ENCODE assay signal across 1 cellular context in genomic region chr16:29680180-29680598, GRCh38.
TF ChIP-seq lines count a peak whose summit lies in the region.

No MANE protein-coding gene starts in this region.

TF ChIP-seq in GM12878, 131 proteins besides CTCF, POLR2A, EP300 and RAD21 (continued from another document):
- TF ChIP-seq, protein P1, sequence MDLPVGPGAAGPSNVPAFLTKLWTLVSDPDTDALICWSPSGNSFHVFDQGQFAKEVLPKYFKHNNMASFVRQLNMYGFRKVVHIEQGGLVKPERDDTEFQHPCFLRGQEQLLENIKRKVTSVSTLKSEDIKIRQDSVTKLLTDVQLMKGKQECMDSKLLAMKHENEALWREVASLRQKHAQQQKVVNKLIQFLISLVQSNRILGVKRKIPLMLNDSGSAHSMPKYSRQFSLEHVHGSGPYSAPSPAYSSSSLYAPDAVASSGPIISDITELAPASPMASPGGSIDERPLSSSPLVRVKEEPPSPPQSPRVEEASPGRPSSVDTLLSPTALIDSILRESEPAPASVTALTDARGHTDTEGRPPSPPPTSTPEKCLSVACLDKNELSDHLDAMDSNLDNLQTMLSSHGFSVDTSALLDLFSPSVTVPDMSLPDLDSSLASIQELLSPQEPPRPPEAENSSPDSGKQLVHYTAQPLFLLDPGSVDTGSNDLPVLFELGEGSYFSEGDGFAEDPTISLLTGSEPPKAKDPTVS (IDR thresholded peaks at IDR 0.05; ENCODE audit: low read depth, low read length), result no peak
TF ChIP-seq in GM12878: peak in this region for 5.
